In the genomic region with DNA sequence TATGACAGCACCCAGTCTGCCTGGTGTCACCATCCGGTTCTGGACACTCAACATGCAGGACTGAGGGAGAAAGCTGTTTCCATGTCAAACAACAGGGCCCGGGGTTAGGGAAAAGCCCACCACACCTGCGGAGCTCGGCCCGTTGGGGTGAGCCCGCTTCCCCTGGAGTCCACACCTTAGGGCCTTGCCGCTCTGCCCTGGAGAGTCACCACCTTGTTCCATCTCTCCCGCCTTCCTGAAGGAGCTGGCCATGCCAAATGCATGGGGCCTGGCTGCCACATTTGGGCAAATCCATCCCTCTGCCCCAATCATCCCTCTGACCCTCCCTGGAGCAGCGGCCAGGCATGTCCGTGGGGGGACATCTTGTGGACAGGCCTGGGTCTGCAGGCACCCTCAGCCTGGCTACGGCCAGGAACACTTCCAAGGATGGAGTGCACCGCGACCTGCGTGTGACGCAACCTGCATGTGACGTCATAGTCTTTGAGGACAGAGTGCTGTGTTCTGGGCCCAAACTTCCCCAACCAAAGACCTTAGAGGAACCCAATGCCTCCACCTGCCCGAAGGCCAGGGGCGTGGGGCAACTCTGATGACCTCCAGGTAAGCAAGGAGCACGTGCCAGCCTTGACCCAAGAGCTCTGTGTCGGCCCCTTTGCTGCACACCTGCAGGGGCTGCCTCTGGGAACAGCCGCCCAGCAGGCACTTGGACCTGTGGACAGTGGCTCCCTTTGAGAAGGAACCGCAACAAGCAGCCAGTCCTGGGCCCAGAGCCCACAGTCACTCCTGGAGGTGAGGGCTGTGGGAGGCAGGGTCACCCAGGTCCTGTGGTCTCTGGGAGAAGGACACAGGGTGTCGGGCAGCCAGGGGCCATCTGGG, we compare ENCODE assay signal across 8 cellular contexts. TPM values are rescaled to one million over a fixed set of nuclear protein-coding genes. Genes with fewer than 3 reads are reported as not detected.
DNase-seq lines count a peak whose midpoint lies in the region; ATAC-seq, FAIRE-seq and TF ChIP-seq lines count a peak whose summit lies in the region.

No MANE protein-coding gene starts in this region.

- H3K4me3 ChIP-seq in Loucy (ENCODE audit: low read length, poor library complexity, severe bottlenecking) (peak overlapping the region; percentile 87), GM12878 (peak overlapping the region; percentile 57; the same call in 1 of the 2 replicates), kidney (ENCODE audit: low read length in 2 of 2) (no peak overlapping the region), tibial nerve (no peak overlapping the region)

- WGBS in GM12878 (ENCODE audit: insufficient coverage, insufficient replicate concordance, low lambda C conversion rate, missing lambda C conversion rate), result 90% methylated on average over 23 of the region's 23 CpGs
- 63 to 79% methylated on average over 10 to 20 of the region's 23 CpGs for WGBS in tibial nerve, 2 donors

- H3K9me3 ChIP-seq in Loucy (ENCODE audit: insufficient read depth, low read depth, low read length) (no peaks in the 10 kb centered on the region), GM12878 (replicated peaks; ENCODE audit: control insufficient read depth, insufficient read depth, low read length) (no peaks in the 10 kb centered on the region), kidney (ENCODE audit: control insufficient read depth in 1 of 2, low read length in 2 of 2) (no peaks in the 10 kb centered on the region), tibial nerve (no peaks in the 10 kb centered on the region)

- H3K9ac ChIP-seq in Loucy (ENCODE audit: low read depth, low read length, poor library complexity, severe bottlenecking) (peak overlapping the region; percentile 83), GM12878 (ENCODE audit: control insufficient read depth, insufficient read depth, low read length) (peak overlapping the region; percentile 85; the same call in 1 of the 2 replicates), kidney (ENCODE audit: low read length in 2 of 2) (peak overlapping the region in 1 of 2 donors; percentile 67)

- TSS peak; percentile 42 for BruUV-seq in GM12878 (replicated peaks; lab: Mats Ljungman, UMichigan)

- peaks cover 11% of the 10 kb centered on the region for H4K20me1 ChIP-seq in Loucy (ENCODE audit: insufficient read depth, low read length, poor library complexity, severe bottlenecking)
- no peaks in the 10 kb centered on the region; the same call in 1 of the 2 replicates for H4K20me1 ChIP-seq in GM12878 (ENCODE audit: control insufficient read depth, insufficient read depth)

- no peak for TF ChIP-seq EP300 in GM12878 (IDR thresholded peaks at IDR 0.05; ENCODE audit: borderline replicate concordance in 1 of 2, control insufficient read depth in 1 of 2, low read depth in 2 of 2, low read length in 2 of 2)
- TF ChIP-seq EP300 in tibial nerve (IDR thresholded peaks at IDR 0.05), result no peak

- TF ChIP-seq POLR2A in GM12878 (IDR thresholded peaks at IDR 0.05; ENCODE audit: low read depth, low read length) (peak; percentile 26; the same call in 1 of the 2 replicates), tibial nerve (IDR thresholded peaks at IDR 0.05) (no peak), GM18505 (IDR thresholded peaks at IDR 0.05; ENCODE audit: borderline replicate concordance, extremely low read depth, insufficient read depth, insufficient read length) (no peak)

- intact Hi-C loops in GM12878 (cut with micrococcal nuclease; ENCODE audit: unreplicated experiment) (loop anchor here (5.0 kb wide), 1 partner anchor 387 kb away; no protein-coding TSS in a partner anchor), kidney (cut with DNase I) (no loop called here)

- H3K4me2 ChIP-seq in Loucy (ENCODE audit: low read depth, low read length, poor library complexity, severe bottlenecking) (peak overlapping the region; percentile 85), GM12878 (ENCODE audit: control insufficient read depth, insufficient read depth) (peak overlapping the region; percentile 92)

- FAIRE-seq in GM12878 (lab: Jason Lieb, UNC) (no peak), kidney (lab: Jason Lieb, UNC) (no peak)

- DNase-seq in EH (ENCODE audit: low read depth) (peak; percentile 46), GM12878 (ENCODE audit: low read depth, low spot score) (no peak), kidney (no peak), tibial nerve (ENCODE audit: low spot score in 2 of 2) (peak; percentile 30 to 33)

- H3K4me1 ChIP-seq in Loucy (ENCODE audit: insufficient read depth, low read length, poor library complexity, severe bottlenecking), result peaks cover 32% of the 10 kb centered on the region
- H3K4me1 ChIP-seq in GM12878 (ENCODE audit: control insufficient read depth, insufficient read depth, low read length), result peaks cover 12% of the 10 kb centered on the region
- H3K4me1 ChIP-seq in kidney (ENCODE audit: control insufficient read depth in 1 of 2, insufficient read depth in 1 of 2, low read depth in 1 of 2, low read length in 2 of 2), result peaks cover 18 to 28% of the 10 kb centered on the region in 2 donors
- H3K4me1 ChIP-seq in tibial nerve, result peaks cover 0 to 40% (median 23%) of the 10 kb centered on the region in 4 donors

- H3K79me2 ChIP-seq in Loucy (ENCODE audit: insufficient read depth, low read length) (peaks cover 28% of the 10 kb centered on the region), GM12878 (ENCODE audit: control insufficient read depth, insufficient read depth, low read length) (peaks cover 14% of the 10 kb centered on the region)

- no peaks in the 10 kb centered on the region for H3K36me3 ChIP-seq in Loucy (ENCODE audit: insufficient read depth, low read length)
- H3K36me3 ChIP-seq in GM12878 (ENCODE audit: control insufficient read depth in 2 of 2, insufficient read depth in 2 of 2, low read length in 1 of 2), result peaks cover 0 to 5% of the 10 kb centered on the region in 2 experiments; a peak in 2 of 4 replicates
- H3K36me3 ChIP-seq in kidney (ENCODE audit: control insufficient read depth in 1 of 2, insufficient read depth in 2 of 2, low read length in 2 of 2), result no peaks in the 10 kb centered on the region
- H3K36me3 ChIP-seq in tibial nerve, result peaks cover 0 to 27% (median 0%) of the 10 kb centered on the region in 3 donors

- H3K27ac ChIP-seq in GM12878 (ENCODE audit: control insufficient read depth, insufficient read depth) (no peak overlapping the region), kidney (ENCODE audit: low read depth in 2 of 2, low read length in 2 of 2) (no peak overlapping the region), tibial nerve (peak overlapping the region in 1 of 4 donors; percentile 80)

- ATAC-seq in GM12878 (no peak), HG03108 (IDR thresholded peaks at IDR 0.05; ENCODE audit: unreplicated experiment) (no peak), GM19351 (IDR thresholded peaks at IDR 0.05; ENCODE audit: unreplicated experiment) (no peak), GM18505 (IDR thresholded peaks at IDR 0.05; ENCODE audit: unreplicated experiment) (no peak)

- H3F3A ChIP-seq in Loucy (ENCODE audit: low read depth), result no peaks in the 10 kb centered on the region

- CTCF ChIA-PET in GM12878 (lab: Yijun Ruan, JAX), result no interaction called here

- RAD21 ChIA-PET in GM12878 (lab: Charles Lee; ENCODE audit: unreplicated experiment), result no interaction called here

- POLR2A ChIA-PET in GM12878 (lab: Charles Lee), result no interaction called here

- SMC1A ChIA-PET in GM12878 (lab: Charles Lee; ENCODE audit: uncharacterized antibody, unreplicated experiment), result no interaction called here

- in situ Hi-C loops in GM12878 (cut with MboI), result no loop called here

- H3K9me2 ChIP-seq in Loucy (replicated peaks; ENCODE audit: low read depth, low read length), result no peaks in the 10 kb centered on the region

- H2AFZ ChIP-seq in Loucy (ENCODE audit: low read length) (no peak overlapping the region), GM12878 (ENCODE audit: control insufficient read depth, low read depth, low read length) (no peak overlapping the region)

- no peak for TF ChIP-seq RAD21 in GM12878 (IDR thresholded peaks at IDR 0.05; ENCODE audit: insufficient read depth, low read depth, low read length)

- peak; percentile 46 for TF ChIP-seq CTCF in Loucy (conservative IDR thresholded peaks at IDR 0.05; ENCODE audit: low read length)
- peak in 2 of 3 experiments; percentile 10 to 31; a peak in 2 of 6 replicates for TF ChIP-seq CTCF in GM12878 (IDR thresholded peaks at IDR 0.05 in 2 of 3, conservative IDR thresholded peaks at IDR 0.05 in 1 of 3; ENCODE audit: control insufficient read depth in 2 of 3, extremely low read depth in 1 of 3, insufficient read depth in 1 of 3, low read depth in 3 of 3, low read length in 3 of 3)
- peak; percentile 62 for TF ChIP-seq CTCF in kidney (IDR thresholded peaks at IDR 0.05; ENCODE audit: borderline replicate concordance, extremely low read depth, insufficient read depth)
- peak in 4 of 5 experiments; percentile 47 to 70 (median 54) for TF ChIP-seq CTCF in tibial nerve (IDR thresholded peaks at IDR 0.05)

- H3K27me3 ChIP-seq in Loucy (ENCODE audit: insufficient read depth, low read length, poor library complexity, severe bottlenecking) (no peaks in the 10 kb centered on the region), GM12878 (replicated peaks in 1 of 2; ENCODE audit: control insufficient read depth in 2 of 2, insufficient read depth in 2 of 2, low read length in 1 of 2) (no peaks in the 10 kb centered on the region), tibial nerve (peaks cover 0 to 8% of the 10 kb centered on the region in 2 donors)

RNA-seq across cellular contexts. Expression of a gene that starts 1.7 kb away (rescaled TPM):
- 2.1 and 2.3 TPM in 2 replicates for total RNA-seq in GM12878 (2013; cell fraction: nucleolus; rRNA removed)
- total RNA-seq in GM12878 (2014; rRNA removed) (7.7 and 8.8 TPM in 2 replicates), GM12878 (2014; rRNA removed; fragmentation: Illumina TruSeq; extraction: Trizol) (5.3 and 5.9 TPM in 2 replicates), GM12878 (2021) (14.9 and 15.2 TPM in 2 replicates), kidney (4.5 TPM), tibial nerve (1 to 10 TPM; 1.1 to 9.9 (median 6.2) TPM)
- polyA plus RNA-seq in GM12878 (2011; ENCODE audit: low read depth), result 5.3 TPM
- polyA plus RNA-seq in GM12878 (2011; rRNA removed) (2.9 and 4.8 TPM in 2 replicates), GM12878 (2014; fragmentation: Illumina TruSeq; extraction: Trizol) (7.4 and 12.7 TPM in 2 replicates), GM12878 (2014; fragmentation: Nextera tagmentation; extraction: Ambion mirVana) (1 to 10 TPM; 2.3 to 2.9 TPM), GM12878 (2014; rRNA removed) (10.7 and 11.6 TPM in 2 replicates), GM12878 (2016; fragmentation: Nextera tagmentation; extraction: Ambion mirVana) (1 to 10 TPM; 2.2 to 2.5 TPM), kidney (ENCODE audit: insufficient read depth, low read depth, low replicate concordance) (2.0 TPM)
- polyA plus RNA-seq in GM12878 (2011; cell fraction: cytosol; rRNA removed), result 7.1 and 7.2 TPM in 2 replicates
- polyA plus RNA-seq in GM12878 (2011; cell fraction: nucleus; rRNA removed), result 10.3 and 11.7 TPM in 2 replicates
- polyA plus RNA-seq in GM12878 (2012), result 7.3 and 7.4 TPM in 2 replicates
- 3.5 and 4.5 TPM in 2 replicates for polyA minus RNA-seq in GM12878 (2011; rRNA and poly(A)+ RNA removed)
- 2.5 and 3.6 TPM in 2 replicates for polyA minus RNA-seq in GM12878 (2011; cell fraction: cytosol; rRNA and poly(A)+ RNA removed)
- polyA minus RNA-seq in GM12878 (2011; cell fraction: nucleus; rRNA and poly(A)+ RNA removed), result 1.7 and 3.3 TPM in 2 replicates

RNA-seq across cellular contexts. Expression of a gene that starts 18.4 kb away (rescaled TPM):
- 61.8 and 129 TPM in 2 replicates for total RNA-seq in GM12878 (2013; cell fraction: nucleolus; rRNA removed)
- 1,780 and 2,320 TPM in 2 replicates for total RNA-seq in GM12878 (2014; rRNA removed)
- total RNA-seq in GM12878 (2014; rRNA removed; fragmentation: Illumina TruSeq; extraction: Trizol), result 1,442 and 1,474 TPM in 2 replicates
- total RNA-seq in GM12878 (2021), result 2,559 and 2,687 TPM in 2 replicates
- polyA plus RNA-seq in GM12878 (2011; ENCODE audit: low read depth), result 2,747 TPM
- 2,814 and 4,987 TPM in 2 replicates for polyA plus RNA-seq in GM12878 (2011; rRNA removed)
- polyA plus RNA-seq in GM12878 (2011; cell fraction: cytosol; rRNA removed), result 6,140 and 7,792 TPM in 2 replicates
- 2,850 and 3,668 TPM in 2 replicates for polyA plus RNA-seq in GM12878 (2011; cell fraction: nucleus; rRNA removed)
- 5,611 and 6,669 TPM in 2 replicates for polyA plus RNA-seq in GM12878 (2012)
- 536 and 1,536 TPM in 2 replicates for polyA plus RNA-seq in GM12878 (2014; fragmentation: Illumina TruSeq; extraction: Trizol)
- 1,000 to 10,000 TPM; 3,290 to 4,046 TPM for polyA plus RNA-seq in GM12878 (2014; fragmentation: Nextera tagmentation; extraction: Ambion mirVana)
- 3,245 and 4,075 TPM in 2 replicates for polyA plus RNA-seq in GM12878 (2014; rRNA removed)
- polyA plus RNA-seq in GM12878 (2016; fragmentation: Nextera tagmentation; extraction: Ambion mirVana), result 1,000 to 10,000 TPM; 1,499 to 1,551 TPM
- 1,684 and 1,838 TPM in 2 replicates for polyA minus RNA-seq in GM12878 (2011; rRNA and poly(A)+ RNA removed)
- 394 and 397 TPM in 2 replicates for polyA minus RNA-seq in GM12878 (2011; cell fraction: cytosol; rRNA and poly(A)+ RNA removed)
- polyA minus RNA-seq in GM12878 (2011; cell fraction: nucleus; rRNA and poly(A)+ RNA removed), result 438 and 503 TPM in 2 replicates
- total RNA-seq in kidney, result 1,221 TPM
- 2,336 TPM for polyA plus RNA-seq in kidney (ENCODE audit: insufficient read depth, low read depth, low replicate concordance)
- 1,000 to 10,000 TPM; 1,371 to 3,195 (median 1,826) TPM for total RNA-seq in tibial nerve

RNA-seq across cellular contexts. Expression of a gene that starts 22.0 kb away (rescaled TPM):
- not detected in 2 replicates for total RNA-seq in GM12878 (2013; cell fraction: nucleolus; rRNA removed)
- total RNA-seq in GM12878 (2014; rRNA removed) (not detected in 2 replicates), GM12878 (2014; rRNA removed; fragmentation: Illumina TruSeq; extraction: Trizol) (not detected in 2 replicates), GM12878 (2021) (not detected in 2 replicates), kidney (0.13 TPM), tibial nerve (not detected)
- polyA plus RNA-seq in GM12878 (2011; ENCODE audit: low read depth), result not detected
- polyA plus RNA-seq in GM12878 (2011; rRNA removed) (not detected in 2 replicates), GM12878 (2014; fragmentation: Illumina TruSeq; extraction: Trizol) (not detected in 2 replicates), GM12878 (2014; fragmentation: Nextera tagmentation; extraction: Ambion mirVana) (not detected), GM12878 (2014; rRNA removed) (not detected in 2 replicates), GM12878 (2016; fragmentation: Nextera tagmentation; extraction: Ambion mirVana) (not detected), kidney (ENCODE audit: insufficient read depth, low read depth, low replicate concordance) (1.5 TPM)
- polyA plus RNA-seq in GM12878 (2011; cell fraction: cytosol; rRNA removed), result not detected in 2 replicates
- not detected in 2 replicates for polyA plus RNA-seq in GM12878 (2011; cell fraction: nucleus; rRNA removed)
- not detected in 2 replicates for polyA plus RNA-seq in GM12878 (2012)
- polyA minus RNA-seq in GM12878 (2011; rRNA and poly(A)+ RNA removed), result not detected in 2 replicates
- not detected in 2 replicates for polyA minus RNA-seq in GM12878 (2011; cell fraction: cytosol; rRNA and poly(A)+ RNA removed)
- polyA minus RNA-seq in GM12878 (2011; cell fraction: nucleus; rRNA and poly(A)+ RNA removed), result not detected in 2 replicates

RNA-seq across cellular contexts. Expression of a gene that starts 38.2 kb away (rescaled TPM):
- total RNA-seq in GM12878 (2013; cell fraction: nucleolus; rRNA removed), result 2.5 and 3.7 TPM in 2 replicates
- total RNA-seq in GM12878 (2014; rRNA removed) (0.62 and 1.5 TPM in 2 replicates), GM12878 (2014; rRNA removed; fragmentation: Illumina TruSeq; extraction: Trizol) (0.09 and 0.28 TPM in 2 replicates), GM12878 (2021) (1.4 and 2.2 TPM in 2 replicates), kidney (342 TPM), tibial nerve (100 to 1,000 TPM in 3 of 4 donors, 10 to 100 TPM in 1; 95.2 to 230 (median 139) TPM)
- polyA plus RNA-seq in GM12878 (2011; ENCODE audit: low read depth), result 0.56 TPM
- polyA plus RNA-seq in GM12878 (2011; rRNA removed) (not detected in 2 replicates), GM12878 (2014; fragmentation: Illumina TruSeq; extraction: Trizol) (0.62 TPM in 1 of 2 replicates, not detected in the other), GM12878 (2014; fragmentation: Nextera tagmentation; extraction: Ambion mirVana) (not detected), GM12878 (2014; rRNA removed) (1.0 and 3.1 TPM in 2 replicates), GM12878 (2016; fragmentation: Nextera tagmentation; extraction: Ambion mirVana) (1 to 10 TPM; 1.6 TPM), kidney (ENCODE audit: insufficient read depth, low read depth, low replicate concordance) (94.0 TPM)
- 0.06 and 0.12 TPM in 2 replicates for polyA plus RNA-seq in GM12878 (2011; cell fraction: cytosol; rRNA removed)
- 2.4 and 3.6 TPM in 2 replicates for polyA plus RNA-seq in GM12878 (2011; cell fraction: nucleus; rRNA removed)
- 2.4 and 2.6 TPM in 2 replicates for polyA plus RNA-seq in GM12878 (2012)
- under 0.01 and 0.29 TPM in 2 replicates for polyA minus RNA-seq in GM12878 (2011; rRNA and poly(A)+ RNA removed)
- polyA minus RNA-seq in GM12878 (2011; cell fraction: cytosol; rRNA and poly(A)+ RNA removed), result 0.27 and 2.3 TPM in 2 replicates
- 0.24 and 2.1 TPM in 2 replicates for polyA minus RNA-seq in GM12878 (2011; cell fraction: nucleus; rRNA and poly(A)+ RNA removed)

Comparison
In these comparisons a context has a peak if more than half of its experiments do, and no peak if none do; other contexts are left out.
1. DNase-seq: peak in EH (single experiment) and tibial nerve (2 of 2); none in GM12878 (single experiment) and kidney (single experiment).
2. H3K4me3 ChIP-seq: peak in Loucy (single experiment) and GM12878 (single experiment); none in kidney (0 of 2) and tibial nerve (0 of 4).
3. Peak in every context shown above with its lines, with median percentiles within 50 percentile points of each other: CTCF ChIP-seq.